ENCODE assay signal across 1 cellular context in the genomic region with DNA sequence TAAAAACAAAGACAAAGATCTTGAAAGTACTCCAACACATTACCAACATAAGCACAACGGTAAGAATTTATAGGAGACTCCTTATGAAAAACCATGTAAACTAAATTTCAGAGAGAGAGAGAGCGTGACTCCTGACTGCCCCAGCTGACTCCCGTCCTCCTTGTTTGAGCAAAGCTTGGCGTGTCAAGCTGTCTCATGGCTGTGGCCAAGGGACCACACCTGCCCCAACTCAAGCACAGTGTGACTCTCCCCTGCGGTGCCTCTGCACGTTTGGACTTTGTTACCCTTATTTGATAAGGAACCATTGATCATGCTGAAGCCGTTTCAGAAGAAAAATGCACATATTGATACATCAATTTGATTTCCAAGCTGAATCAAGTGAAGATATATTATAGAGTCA.
TF ChIP-seq lines count a peak whose summit lies in the region.

No MANE protein-coding gene starts in this region.

TF ChIP-seq in IMR-90, 13 proteins besides CTCF, POLR2A, EP300 and RAD21 (continued from another document):
- TF ChIP-seq, protein P1, sequence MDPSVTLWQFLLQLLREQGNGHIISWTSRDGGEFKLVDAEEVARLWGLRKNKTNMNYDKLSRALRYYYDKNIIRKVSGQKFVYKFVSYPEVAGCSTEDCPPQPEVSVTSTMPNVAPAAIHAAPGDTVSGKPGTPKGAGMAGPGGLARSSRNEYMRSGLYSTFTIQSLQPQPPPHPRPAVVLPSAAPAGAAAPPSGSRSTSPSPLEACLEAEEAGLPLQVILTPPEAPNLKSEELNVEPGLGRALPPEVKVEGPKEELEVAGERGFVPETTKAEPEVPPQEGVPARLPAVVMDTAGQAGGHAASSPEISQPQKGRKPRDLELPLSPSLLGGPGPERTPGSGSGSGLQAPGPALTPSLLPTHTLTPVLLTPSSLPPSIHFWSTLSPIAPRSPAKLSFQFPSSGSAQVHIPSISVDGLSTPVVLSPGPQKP (IDR thresholded peaks at IDR 0.05; ENCODE audit: borderline replicate concordance, low read depth, low read length), result no peak
- TF ChIP-seq MAFK (IDR thresholded peaks at IDR 0.05; ENCODE audit: low read depth, low read length) (no peak), CHD1 (IDR thresholded peaks at IDR 0.05; ENCODE audit: low read depth, low read length) (no peak)
